Comparison of ENCODE assay signal across 9 cellular contexts in the genomic region with DNA sequence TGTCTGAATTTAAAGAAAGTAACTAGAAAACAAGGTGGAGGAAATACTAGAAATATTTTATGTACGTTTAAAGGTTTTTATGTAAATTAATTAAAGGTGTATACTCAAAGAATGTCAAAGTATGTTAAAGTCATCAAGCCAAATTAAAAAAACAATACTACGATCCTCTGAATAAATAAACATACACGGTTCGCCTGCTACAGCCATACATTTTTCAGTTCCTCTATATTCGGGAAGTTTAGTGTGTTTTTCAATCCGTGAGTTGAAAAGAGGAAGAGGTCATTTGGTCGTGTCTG. TPM values are rescaled to one million over a fixed set of nuclear protein-coding genes. Genes with fewer than 3 reads are reported as not detected.
DNase-seq lines count a peak whose midpoint lies in the region; ATAC-seq and TF ChIP-seq lines count a peak whose summit lies in the region.
"Had no signal": no experiment of that assay in that cellular context is flagged by ENCODE, and none has a peak within 500 bp of the region (broad histone marks: within the 10 kb centered on the region; RNA-seq: fewer than 3 reads in every experiment).

No MANE protein-coding gene starts in this region.

- H3K27me3 ChIP-seq in transverse colon = no peaks in the 10 kb centered on the region

- H3K4me3 Mint-ChIP-seq in activated T-cell treated with anti-CD3 and anti-CD28 coated beads, Interleukin-2, amount 50 U/mL, for 4 hours = peak overlapping the region; percentile 93

- H3K27ac ChIP-seq in angular gyrus (ENCODE audit: low read depth, low read length) (peak overlapping the region; percentile 95), transverse colon (peak overlapping the region; percentile 90 to 91 (median 90))

- TF ChIP-seq CTCF in lower leg skin (IDR thresholded peaks at IDR 0.05) (no peak), transverse colon (IDR thresholded peaks at IDR 0.05) (no peak)

- intact Hi-C loops in lower leg skin (cut with DNase I; ENCODE audit: low total_unique reads) = no loop called here
- intact Hi-C loops in transverse colon (cut with DNase I; ENCODE audit: low total_unique reads) = no loop called here

- TF ChIP-seq POLR2A in lower leg skin (IDR thresholded peaks at IDR 0.05) (no peak), transverse colon (IDR thresholded peaks at IDR 0.05) (no peak)

- H3K36me3 Mint-ChIP-seq in activated T-cell treated with anti-CD3 and anti-CD28 coated beads, Interleukin-2, amount 50 U/mL, for 4 hours (ENCODE audit: insufficient read depth) = peaks cover 13% of the 10 kb centered on the region

- no peaks in the 10 kb centered on the region for H3K9me3 ChIP-seq in transverse colon

- no peaks in the 10 kb centered on the region for H3K36me3 ChIP-seq in transverse colon

- no peak for DNase-seq in activated T-cell treated with anti-CD3 and anti-CD28 coated beads, Interleukin-2, amount 50 U/mL, for 4 hours
- DNase-seq in activated T-cell treated with anti-CD3 and anti-CD28 coated beads, Interleukin-2, amount 50 U/mL, for 1 hour = no peak
- DNase-seq in lower leg skin (ENCODE audit: low spot score in 2 of 2) = no peak
- DNase-seq in transverse colon = no peak
- no peak for DNase-seq in SHP77 (lab: John Stamatoyannopoulos, UW)
- no peak for DNase-seq in NCI-H2171 treated with DMSO at 0.1 percent for 48 hours (lab: John Stamatoyannopoulos, UW)

- no peak for ATAC-seq in activated T-cell treated with anti-CD3 and anti-CD28 coated beads, Interleukin-2, amount 50 U/mL, for 4 hours
- ATAC-seq in HG02981 (IDR thresholded peaks at IDR 0.05; ENCODE audit: unreplicated experiment) = no peak

- no peaks in the 10 kb centered on the region for H3K27me3 Mint-ChIP-seq in activated T-cell treated with anti-CD3 and anti-CD28 coated beads, Interleukin-2, amount 50 U/mL, for 4 hours (ENCODE audit: low read depth)

- peak overlapping the region; percentile 72 for H3K4me3 ChIP-seq in lower leg skin (ENCODE audit: low read depth, poor library complexity, severe bottlenecking)
- peak overlapping the region; percentile 63 to 97 (median 67) for H3K4me3 ChIP-seq in transverse colon

- no peaks in the 10 kb centered on the region for H3K9me3 Mint-ChIP-seq in activated T-cell treated with anti-CD3 and anti-CD28 coated beads, Interleukin-2, amount 50 U/mL, for 4 hours

- peaks cover 11 to 43% (median 18%) of the 10 kb centered on the region in 4 donors for H3K4me1 ChIP-seq in transverse colon

- in situ Hi-C loops in transverse colon (cut with MboI; ENCODE audit: low pct_ligation_motif_present in 1 of 4, low pct_unique_long_range_greater_than_20kb in 1 of 4, low sequenced_read_pairs in 3 of 4) = no loop called here

- H3K4me1 Mint-ChIP-seq in activated T-cell treated with anti-CD3 and anti-CD28 coated beads, Interleukin-2, amount 50 U/mL, for 4 hours (ENCODE audit: low read depth) = peaks cover 48% of the 10 kb centered on the region

- no peak for TF ChIP-seq EP300 in transverse colon (IDR thresholded peaks at IDR 0.05; ENCODE audit: low read depth)

- WGBS in lower leg skin, 2 donors = 1 to 2% methylated on average over 7 of the region's 7 CpGs
- WGBS in transverse colon (ENCODE audit: low coverage in 1 of 2), 2 donors = 1% methylated on average over 6 to 7 of the region's 7 CpGs

RNA-seq across cellular contexts. Expression of a gene that starts 0.6 kb away (rescaled TPM):
- total RNA-seq in activated T-cell treated with anti-CD3 and anti-CD28 coated beads, Interleukin-2, amount 50 U/mL, for 4 hours = 10 to 100 TPM in 1 of 3 donors, 1 to 10 TPM in 2; 6.7 to 11.0 (median 7.9) TPM
- total RNA-seq in lower leg skin (10 to 100 TPM; 30.1 to 48.2 (median 33.3) TPM), transverse colon (10 to 100 TPM in 3 of 4 donors, 1 to 10 TPM in 1; 9.0 to 50.9 (median 40.8) TPM)

RNA-seq across cellular contexts. Expression of a gene that starts 25.8 kb away (rescaled TPM):
- not detected for total RNA-seq in activated T-cell treated with anti-CD3 and anti-CD28 coated beads, Interleukin-2, amount 50 U/mL, for 4 hours
- total RNA-seq in lower leg skin = not detected
- total RNA-seq in transverse colon = not detected
- total RNA-seq: T-helper 1 cell treated with Interleukin-12 subunit alpha and Interleukin-12 subunit beta and Interleukin-4 antibody, amounts not matched to agents 30 ng/mL and 1 ng/mL, for 36 hours had no signal

RNA-seq across cellular contexts. Expression of a gene that starts 40.2 kb away (rescaled TPM):
- total RNA-seq in activated T-cell treated with anti-CD3 and anti-CD28 coated beads, Interleukin-2, amount 50 U/mL, for 4 hours = not detected
- total RNA-seq in lower leg skin (not detected), transverse colon (not detected)
- total RNA-seq: T-helper 1 cell treated with Interleukin-12 subunit alpha and Interleukin-12 subunit beta and Interleukin-4 antibody, amounts not matched to agents 30 ng/mL and 1 ng/mL, for 36 hours had no signal

RNA-seq across cellular contexts. Expression of a gene that starts 57.8 kb away (rescaled TPM):
- not detected for total RNA-seq in activated T-cell treated with anti-CD3 and anti-CD28 coated beads, Interleukin-2, amount 50 U/mL, for 4 hours
- total RNA-seq in lower leg skin = not detected
- not detected for total RNA-seq in transverse colon
- total RNA-seq: T-helper 1 cell treated with Interleukin-12 subunit alpha and Interleukin-12 subunit beta and Interleukin-4 antibody, amounts not matched to agents 30 ng/mL and 1 ng/mL, for 36 hours had no signal
